37 cellular contexts compared by ENCODE assay signal in the genomic region with DNA sequence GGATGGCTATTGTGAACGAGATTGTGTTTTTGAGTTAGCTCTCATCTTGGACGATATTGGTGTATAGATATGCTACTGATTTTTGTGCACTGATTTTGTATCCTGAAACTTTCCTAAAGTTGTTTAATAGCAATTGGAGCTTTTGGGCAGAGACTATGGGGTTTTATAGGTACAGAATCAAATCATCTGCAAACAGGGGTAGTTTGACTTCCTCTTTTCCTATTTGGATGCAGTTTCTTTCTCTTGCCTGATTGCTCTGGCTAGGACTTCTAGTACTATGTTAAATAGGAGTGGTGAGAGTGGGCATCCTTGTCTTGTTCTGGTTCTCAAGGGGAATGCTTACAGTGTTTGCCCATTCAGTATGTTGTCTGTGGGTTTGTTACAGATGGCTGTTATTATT. TPM values are rescaled to one million over a fixed set of nuclear protein-coding genes. Genes with fewer than 3 reads are reported as not detected.
"Had no signal": no experiment of that assay in that cellular context is flagged by ENCODE, and none has a peak within 500 bp of the region (broad histone marks: within the 10 kb centered on the region; RNA-seq: fewer than 3 reads in every experiment).

No MANE protein-coding gene starts in this region.

- DNase-seq: activated CD4-positive, alpha-beta memory T cell treated with anti-CD3 and anti-CD28 coated beads, Interleukin-2, amount 10 ng/mL, durations not matched to agents 7 days and 5 days; activated CD4-positive, alpha-beta T cell treated with anti-CD3 and anti-CD28 coated beads for 1 hour; activated CD4-positive, alpha-beta T cell treated with anti-CD3 and anti-CD28 coated beads for 36 hours; activated CD4-positive, alpha-beta T cell treated with anti-CD3 and anti-CD28 coated beads for 48 hours; activated CD4-positive, alpha-beta T cell treated with anti-CD3 and anti-CD28 coated beads, Interleukin-2, amount 10 ng/mL, durations not matched to agents 7 days and 5 days; activated CD4-positive, alpha-beta T cell treated with anti-CD3 and anti-CD28 coated beads, Interleukin-2, amount 50 U/mL, for 48 hours; activated CD4-positive, CD25-positive, alpha-beta regulatory T cell; activated CD8-positive, alpha-beta memory T cell treated with anti-CD3 and anti-CD28 coated beads for 24 hours; activated CD8-positive, alpha-beta memory T cell treated with anti-CD3 and anti-CD28 coated beads, Interleukin-2, amount 10 ng/mL, durations not matched to agents 7 days and 5 days; activated CD8-positive, alpha-beta memory T cell treated with anti-CD3 and anti-CD28 coated beads, Interleukin-2, amount 50 U/mL, for 48 hours; activated CD8-positive, alpha-beta T cell treated with anti-CD3 and anti-CD28 coated beads, Interleukin-2, amount 10 ng/mL, durations not matched to agents 7 days and 5 days; activated effector memory CD4-positive, alpha-beta T cell treated with Interleukin-2 at 50 U/mL for 16 hours; activated gamma-delta T cell treated with Interleukin-2 at 50 U/mL for 16 hours; activated naive CD4-positive, alpha-beta T cell; activated naive CD4-positive, alpha-beta T cell treated with anti-CD3 and anti-CD28 coated beads for 36 hours; activated naive CD4-positive, alpha-beta T cell treated with anti-CD3 and anti-CD28 coated beads, Interleukin-2, amount 50 U/mL, for 16 hours; activated naive CD8-positive, alpha-beta T cell treated with anti-CD3 and anti-CD28 coated beads for 36 hours; activated T-cell treated with anti-CD3 and anti-CD28 coated beads, Interleukin-2, amount 50 U/mL, for 24 hours; activated T-cell treated with anti-CD3 and anti-CD28 coated beads, Interleukin-2, amount 50 U/mL, for 48 hours; adrenal gland; amniotic stem cell; aorta; body of pancreas; brain microvascular endothelial cell; central memory CD4-positive, alpha-beta T cell; T-helper 1 cell; T-helper 9 cell; WERI-Rb-1 had no signal

- H3K9me3 ChIP-seq: adrenal gland, body of pancreas, breast epithelium had no signal

- H3K4me1 ChIP-seq: adrenal gland, body of pancreas, breast epithelium had no signal

- H3K36me3 ChIP-seq: adrenal gland, brain microvascular endothelial cell, breast epithelium, WERI-Rb-1 had no signal

- H3K27me3 ChIP-seq: adrenal gland, body of pancreas, breast epithelium had no signal

- ATAC-seq: activated CD4-positive, alpha-beta T cell treated with anti-CD3 and anti-CD28 coated beads for 36 hours; activated CD4-positive, CD25-positive, alpha-beta regulatory T cell treated with anti-CD3 and anti-CD28 coated beads, Interleukin-2, amount 50 U/mL, for 24 hours; activated CD8-positive, alpha-beta memory T cell treated with anti-CD3 and anti-CD28 coated beads, Interleukin-2, amount 10 ng/mL, durations not matched to agents 7 days and 5 days; activated CD8-positive, alpha-beta T cell treated with anti-CD3 and anti-CD28 coated beads, Interleukin-2, amount 10 ng/mL, durations not matched to agents 7 days and 5 days; activated naive CD4-positive, alpha-beta T cell treated with anti-CD3 and anti-CD28 coated beads, Interleukin-2, amount 50 U/mL, for 72 hours; body of pancreas; WTC11 had no signal

- H3K4me3 ChIP-seq: adrenal gland, body of pancreas, breast epithelium had no signal

- FAIRE-seq: astrocyte, TTC549 had no signal

- H3K27ac ChIP-seq: adrenal gland, body of pancreas, brain microvascular endothelial cell, breast epithelium, WERI-Rb-1 had no signal

RNA-seq across cellular contexts. Expression of gene SCGB1D1, which starts 8.9 kb away (rescaled TPM):
- total RNA-seq: activated CD4-positive, alpha-beta memory T cell treated with anti-CD3 and anti-CD28 coated beads, Interleukin-2, amount 10 ng/mL, durations not matched to agents 7 days and 5 days; activated CD4-positive, alpha-beta T cell treated with anti-CD3 and anti-CD28 coated beads for 36 hours; activated CD4-positive, alpha-beta T cell treated with anti-CD3 and anti-CD28 coated beads, Interleukin-2, amount 10 ng/mL, durations not matched to agents 7 days and 5 days; activated CD8-positive, alpha-beta memory T cell treated with anti-CD3 and anti-CD28 coated beads, Interleukin-2, amount 10 ng/mL, durations not matched to agents 7 days and 5 days; activated CD8-positive, alpha-beta T cell treated with anti-CD3 and anti-CD28 coated beads, Interleukin-2, amount 10 ng/mL, durations not matched to agents 7 days and 5 days; activated naive CD4-positive, alpha-beta T cell treated with anti-CD3 and anti-CD28 coated beads for 36 hours; activated naive CD4-positive, alpha-beta T cell treated with anti-CD3 and anti-CD28 coated beads, Interleukin-2, amount 50 U/mL, for 72 hours; activated naive CD8-positive, alpha-beta T cell treated with anti-CD3 and anti-CD28 coated beads for 36 hours; activated T-helper 2 cell treated with anti-CD3 and anti-CD28 coated beads, Interferon-gamma antibody, Interleukin-2, Interleukin-4, amounts not matched to agents 10 μg/mL and 5 μg/mL and 100 μg/mL, durations not matched to agents 14 hours and 24 hours and 36 hours; adrenal gland; aorta; astrocyte; body of pancreas; breast epithelium; cardiac septum; cerebellum; WTC11 had no signal
- polyA plus RNA-seq: adrenal gland, aorta had no signal

RNA-seq across cellular contexts. Expression of gene SCGB2A1, which starts 27.4 kb away (rescaled TPM):
- total RNA-seq: activated CD4-positive, alpha-beta memory T cell treated with anti-CD3 and anti-CD28 coated beads, Interleukin-2, amount 10 ng/mL, durations not matched to agents 7 days and 5 days; activated CD4-positive, alpha-beta T cell treated with anti-CD3 and anti-CD28 coated beads for 36 hours; activated CD4-positive, alpha-beta T cell treated with anti-CD3 and anti-CD28 coated beads, Interleukin-2, amount 10 ng/mL, durations not matched to agents 7 days and 5 days; activated CD8-positive, alpha-beta memory T cell treated with anti-CD3 and anti-CD28 coated beads, Interleukin-2, amount 10 ng/mL, durations not matched to agents 7 days and 5 days; activated CD8-positive, alpha-beta T cell treated with anti-CD3 and anti-CD28 coated beads, Interleukin-2, amount 10 ng/mL, durations not matched to agents 7 days and 5 days; activated naive CD4-positive, alpha-beta T cell treated with anti-CD3 and anti-CD28 coated beads for 36 hours; activated naive CD4-positive, alpha-beta T cell treated with anti-CD3 and anti-CD28 coated beads, Interleukin-2, amount 50 U/mL, for 72 hours; activated naive CD8-positive, alpha-beta T cell treated with anti-CD3 and anti-CD28 coated beads for 36 hours; activated T-helper 2 cell treated with anti-CD3 and anti-CD28 coated beads, Interferon-gamma antibody, Interleukin-2, Interleukin-4, amounts not matched to agents 10 μg/mL and 5 μg/mL and 100 μg/mL, durations not matched to agents 14 hours and 24 hours and 36 hours; adrenal gland; aorta; astrocyte; cardiac septum; cerebellum; WTC11 had no signal
- polyA plus RNA-seq: adrenal gland, aorta had no signal
